ENCODE assay signal across 27 cellular contexts in the genomic region with DNA sequence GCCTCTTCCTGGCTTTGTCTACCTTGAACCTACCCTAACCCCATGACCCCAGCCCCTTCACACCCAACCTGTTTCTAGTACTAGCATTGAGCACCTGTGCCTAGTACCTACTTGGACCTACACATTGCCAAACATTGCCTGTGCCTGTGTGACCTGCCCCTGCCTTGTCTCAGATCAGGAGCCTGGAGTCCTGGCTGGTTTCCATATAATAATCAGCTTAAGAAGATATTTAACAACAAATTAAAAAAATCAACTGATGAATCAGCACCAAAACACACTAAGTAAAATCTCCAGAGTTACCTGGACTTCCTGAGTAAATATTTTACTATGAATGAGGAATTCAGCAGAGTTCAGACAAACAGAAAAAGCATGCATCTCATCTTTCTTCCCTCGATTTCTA. TPM values are rescaled to one million over a fixed set of nuclear protein-coding genes. Genes with fewer than 3 reads are reported as not detected.
"Had no signal": no experiment of that assay in that cellular context is flagged by ENCODE, and none has a peak within 500 bp of the region (broad histone marks: within the 10 kb centered on the region; RNA-seq: fewer than 3 reads in every experiment).

No MANE protein-coding gene starts in this region.

- H3K27ac ChIP-seq: sigmoid colon, transverse colon had no signal

- H3K9me3 ChIP-seq: sigmoid colon, transverse colon had no signal

- H3K27me3 ChIP-seq: sigmoid colon, transverse colon had no signal

- H3K4me3 ChIP-seq: sigmoid colon, transverse colon had no signal

- H3K36me3 ChIP-seq: sigmoid colon, transverse colon had no signal

- ATAC-seq: activated CD4-positive, alpha-beta T cell treated with anti-CD3 and anti-CD28 coated beads for 36 hours; activated CD8-positive, alpha-beta memory T cell treated with anti-CD3 and anti-CD28 coated beads, Interleukin-2, amount 10 ng/mL, durations not matched to agents 7 days and 5 days; activated CD8-positive, alpha-beta T cell treated with anti-CD3 and anti-CD28 coated beads, Interleukin-2, amount 10 ng/mL, durations not matched to agents 7 days and 5 days; activated naive CD4-positive, alpha-beta T cell treated with anti-CD3 and anti-CD28 coated beads, Interleukin-2, amount 50 U/mL, for 72 hours; left ventricle myocardium superior; naive thymus-derived CD8-positive, alpha-beta T cell; stimulated activated memory B cell treated with anti-CD40 and anti-IgM and Interleukin-4, amounts not matched to agents 10 μg/mL and 1 μg/mL and 100 μg/mL, for 72 hours had no signal

- H3K4me1 ChIP-seq: sigmoid colon had no signal

- FAIRE-seq: colon, endometrium, frontal cortex, small intestine had no signal

- DNase-seq: activated CD4-positive, alpha-beta T cell treated with anti-CD3 and anti-CD28 coated beads for 36 hours; activated CD4-positive, CD25-positive, alpha-beta regulatory T cell; activated CD8-positive, alpha-beta memory T cell treated with anti-CD3 and anti-CD28 coated beads, Interleukin-2, amount 10 ng/mL, durations not matched to agents 7 days and 5 days; activated CD8-positive, alpha-beta T cell treated with anti-CD3 and anti-CD28 coated beads, Interleukin-2, amount 10 ng/mL, durations not matched to agents 7 days and 5 days; activated naive CD4-positive, alpha-beta T cell; activated T-cell treated with anti-CD3 and anti-CD28 coated beads, Interleukin-2, amount 50 U/mL, for 48 hours; anterior cingulate cortex; dermis blood vessel endothelial cell; effector CD8-positive, alpha-beta T cell; kidney glomerular epithelial cell; left ventricle myocardium superior; mammary epithelial cell; midbrain; naive thymus-derived CD8-positive, alpha-beta T cell; occipital lobe; posterior cingulate gyrus; sigmoid colon; small intestine; stimulated activated CD4-positive, alpha-beta T cell treated with anti-CD3 and anti-CD28 coated beads, Interleukin-4, amount 100 ng/mL, for 4 hours; stimulated activated CD8-positive, alpha-beta memory T cell treated with anti-CD3 and anti-CD28 coated beads, Interleukin-4, amount 100 ng/mL, for 48 hours; T-helper 1 cell; transverse colon had no signal

RNA-seq across cellular contexts. Expression of a gene that starts 17.7 kb away (rescaled TPM):
- total RNA-seq: activated CD4-positive, alpha-beta T cell treated with anti-CD3 and anti-CD28 coated beads for 36 hours; activated CD8-positive, alpha-beta memory T cell treated with anti-CD3 and anti-CD28 coated beads, Interleukin-2, amount 10 ng/mL, durations not matched to agents 7 days and 5 days; activated CD8-positive, alpha-beta T cell treated with anti-CD3 and anti-CD28 coated beads, Interleukin-2, amount 10 ng/mL, durations not matched to agents 7 days and 5 days; activated naive CD4-positive, alpha-beta T cell treated with anti-CD3 and anti-CD28 coated beads, Interleukin-2, amount 50 U/mL, for 72 hours; naive thymus-derived CD8-positive, alpha-beta T cell had no signal
- polyA plus RNA-seq: naive thymus-derived CD8-positive, alpha-beta T cell had no signal
